22 cellular contexts compared by ENCODE assay signal in genomic region chr3:33209357-33209756, GRCh38. TPM values are rescaled to one million over a fixed set of nuclear protein-coding genes. Genes with fewer than 3 reads are reported as not detected.
DNase-seq lines count a peak whose midpoint lies in the region; ATAC-seq, FAIRE-seq and TF ChIP-seq lines count a peak whose summit lies in the region.
"Had no signal": no experiment of that assay in that cellular context is flagged by ENCODE, and none has a peak within 500 bp of the region (broad histone marks: within the 10 kb centered on the region; RNA-seq: fewer than 3 reads in every experiment).

No MANE protein-coding gene starts in this region.

- no peak overlapping the region for H3K27ac Mint-ChIP-seq in CD4-positive, alpha-beta T cell
- no peak overlapping the region for H3K27ac Mint-ChIP-seq in WTC11
- H3K27ac Mint-ChIP-seq in stimulated activated naive B cell treated with anti-CD40 and anti-IgM and Interleukin-4, amounts not matched to agents 10 μg/mL and 1 μg/mL and 100 μg/mL, for 72 hours, result peak overlapping the region; percentile 25
- H3K27ac Mint-ChIP-seq: CD14-positive monocyte; CD4-positive, alpha-beta memory T cell; H9 had no signal

- no peak for TF ChIP-seq RAD21 in A549 (conservative IDR thresholded peaks at IDR 0.05 in 1 of 2, IDR thresholded peaks at IDR 0.05 in 1 of 2)

- no peak for TF ChIP-seq POLR2A in A549 (IDR thresholded peaks at IDR 0.05; ENCODE audit: low read length)

- TF ChIP-seq CTCF in A549 (IDR thresholded peaks at IDR 0.05) (no peak), WTC11 (IDR thresholded peaks at IDR 0.05) (no peak)
- peak; percentile 13 for TF ChIP-seq CTCF in CD4-positive, alpha-beta T cell (IDR thresholded peaks at IDR 0.05)

- no peaks in the 10 kb centered on the region for H3K4me1 Mint-ChIP-seq in CD4-positive, alpha-beta T cell (ENCODE audit: low read depth)
- no peaks in the 10 kb centered on the region for H3K4me1 Mint-ChIP-seq in WTC11
- H3K4me1 Mint-ChIP-seq in stimulated activated naive B cell treated with anti-CD40 and anti-IgM and Interleukin-4, amounts not matched to agents 10 μg/mL and 1 μg/mL and 100 μg/mL, for 72 hours, result no peaks in the 10 kb centered on the region
- H3K4me1 Mint-ChIP-seq: CD4-positive, alpha-beta memory T cell; H9 had no signal

- POLR2A ChIA-PET in A549 (lab: Yijun Ruan, JAX) (no interaction called here), WTC11 (lab: Charles Lee) (no interaction called here)
- POLR2A ChIA-PET in CD4-positive, alpha-beta T cell (lab: Charles Lee), result no interaction called here

- no peak overlapping the region for H3K4me2 ChIP-seq in A549
- H3K4me2 ChIP-seq: BLaER1 treated with 17β-estradiol and CSF1 and Interleukin-3, amounts not matched to agents 10 nM and 100 nM had no signal

- H3K36me3 Mint-ChIP-seq in CD4-positive, alpha-beta T cell (ENCODE audit: low read depth), result no peaks in the 10 kb centered on the region
- H3K36me3 Mint-ChIP-seq in WTC11, result peaks cover 10% of the 10 kb centered on the region
- peaks cover 4 to 10% of the 10 kb centered on the region in 2 donors for H3K36me3 Mint-ChIP-seq in stimulated activated naive B cell treated with anti-CD40 and anti-IgM and Interleukin-4, amounts not matched to agents 10 μg/mL and 1 μg/mL and 100 μg/mL, for 72 hours
- H3K36me3 Mint-ChIP-seq: CD14-positive monocyte had no signal

- no peak for TF ChIP-seq EP300 in A549 (IDR thresholded peaks at IDR 0.05)

- no peak for FAIRE-seq in A549 (lab: Jason Lieb, UNC)
- FAIRE-seq: G401.6, GM12892, GM19239 had no signal

- ATAC-seq in A549 (no peak), WTC11 (no peak), right cardiac atrium (no peak), GM18519 (IDR thresholded peaks at IDR 0.05; ENCODE audit: low FRiP score, unreplicated experiment) (no peak)
- ATAC-seq in CD4-positive, alpha-beta T cell (ENCODE audit: poor library complexity), result no peak
- ATAC-seq in stimulated activated naive B cell treated with anti-CD40 and anti-IgM and Interleukin-4, amounts not matched to agents 10 μg/mL and 1 μg/mL and 100 μg/mL, for 72 hours (replicated peaks), result no peak
- ATAC-seq: HCT116 had no signal

- H3K27me3 Mint-ChIP-seq in CD4-positive, alpha-beta T cell, result peaks cover 49% of the 10 kb centered on the region
- H3K27me3 Mint-ChIP-seq in WTC11 (ENCODE audit: low read depth), result peaks cover 3% of the 10 kb centered on the region; the same call in 1 of the 2 replicates
- H3K27me3 Mint-ChIP-seq in stimulated activated naive B cell treated with anti-CD40 and anti-IgM and Interleukin-4, amounts not matched to agents 10 μg/mL and 1 μg/mL and 100 μg/mL, for 72 hours, result peaks cover 12 to 16% of the 10 kb centered on the region in 2 donors

- H3K27ac ChIP-seq in A549, result no peak overlapping the region
- H3K27ac ChIP-seq in CD4-positive, alpha-beta T cell (ENCODE audit: low read depth, low read length), result no peak overlapping the region
- H3K27ac ChIP-seq in right cardiac atrium (ENCODE audit: low read length), result no peak overlapping the region
- H3K27ac ChIP-seq: BLaER1 treated with 17β-estradiol and CSF1 and Interleukin-3, amounts not matched to agents 10 nM and 100 nM; GM23248 had no signal

- H3K27me3 ChIP-seq in CD4-positive, alpha-beta T cell (ENCODE audit: control insufficient read depth, insufficient read depth, low read length), result peaks cover 20% of the 10 kb centered on the region
- no peaks in the 10 kb centered on the region for H3K27me3 ChIP-seq in right cardiac atrium (ENCODE audit: control insufficient read depth, insufficient read depth)
- H3K27me3 ChIP-seq: BE2C; BLaER1 treated with 17β-estradiol and CSF1 and Interleukin-3, amounts not matched to agents 10 nM and 100 nM had no signal

- no peak for DNase-seq in A549 (ENCODE audit: low read depth in 1 of 2, low spot score in 1 of 2)
- DNase-seq in CD4-positive, alpha-beta T cell, result no peak
- DNase-seq in WTC11 (ENCODE audit: low spot score), result no peak
- DNase-seq in stimulated activated naive B cell treated with anti-CD40 and anti-IgM and Interleukin-4, amounts not matched to agents 10 μg/mL and 1 μg/mL and 100 μg/mL, for 72 hours, result no peak
- no peak for DNase-seq in NCI-H1092 treated with DMSO at 0.1 percent for 48 hours (lab: John Stamatoyannopoulos, UW)
- DNase-seq in right cardiac atrium, result no peak
- DNase-seq: 8988T; BE2C; Calu3; CD4-positive, alpha-beta memory T cell; COR-L47; DND-41; GM23248; H9 had no signal

- H3K4me1 ChIP-seq in A549 (peaks cover 12% of the 10 kb centered on the region), right cardiac atrium (ENCODE audit: control insufficient read depth, insufficient read depth, low read length) (no peaks in the 10 kb centered on the region)
- H3K4me1 ChIP-seq: BE2C had no signal

- peaks cover 10% of the 10 kb centered on the region for H3K9me3 Mint-ChIP-seq in CD4-positive, alpha-beta T cell
- peaks cover 19% of the 10 kb centered on the region for H3K9me3 Mint-ChIP-seq in WTC11
- peaks cover 9 to 12% of the 10 kb centered on the region in 2 donors for H3K9me3 Mint-ChIP-seq in stimulated activated naive B cell treated with anti-CD40 and anti-IgM and Interleukin-4, amounts not matched to agents 10 μg/mL and 1 μg/mL and 100 μg/mL, for 72 hours

- H3K9me3 ChIP-seq in A549, result peaks cover 23% of the 10 kb centered on the region
- peaks cover 11% of the 10 kb centered on the region for H3K9me3 ChIP-seq in CD4-positive, alpha-beta T cell (ENCODE audit: control insufficient read depth, low read length)
- no peaks in the 10 kb centered on the region for H3K9me3 ChIP-seq in right cardiac atrium (ENCODE audit: control insufficient read depth, low read length)
- H3K9me3 ChIP-seq: BE2C had no signal

- no peak overlapping the region for H3K4me3 Mint-ChIP-seq in CD4-positive, alpha-beta T cell
- H3K4me3 Mint-ChIP-seq in WTC11, result no peak overlapping the region
- no peak overlapping the region for H3K4me3 Mint-ChIP-seq in stimulated activated naive B cell treated with anti-CD40 and anti-IgM and Interleukin-4, amounts not matched to agents 10 μg/mL and 1 μg/mL and 100 μg/mL, for 72 hours
- H3K4me3 Mint-ChIP-seq: CD14-positive monocyte; CD4-positive, alpha-beta memory T cell; H9 had no signal

- CTCF ChIA-PET in A549 (lab: Yijun Ruan, JAX), result interaction anchor here (1.0 kb wide), 1 partner anchor 78 kb away, joined by 3 read pairs; no protein-coding TSS in a partner anchor
- CTCF ChIA-PET in CD4-positive, alpha-beta T cell (lab: Charles Lee), result no interaction called here
- CTCF ChIA-PET in WTC11 (lab: Charles Lee), result no interaction called here

- H3K4me3 ChIP-seq in A549 (no peak overlapping the region), right cardiac atrium (ENCODE audit: low read length) (no peak overlapping the region)
- H3K4me3 ChIP-seq: BLaER1 treated with 17β-estradiol and CSF1 and Interleukin-3, amounts not matched to agents 10 nM and 100 nM; GM23248 had no signal

- intact Hi-C loops in CD4-positive, alpha-beta T cell (cut with DNase I, micrococcal nuclease), result no loop called here
- intact Hi-C loops in right cardiac atrium (cut with DNase I), result no loop called here

TF ChIP-seq in A549, 52 proteins besides CTCF, POLR2A, EP300 and RAD21 (continues in another document):
- no peak for TF ChIP-seq POLR2AphosphoS2 (conservative IDR thresholded peaks at IDR 0.05; ENCODE audit: low read length)
- no peak for TF ChIP-seq RCOR1 (IDR thresholded peaks at IDR 0.05; ENCODE audit: low read depth, low read length)
- TF ChIP-seq BHLHE40 (IDR thresholded peaks at IDR 0.05; ENCODE audit: low read depth, low read length), result no peak
- TF ChIP-seq BCL3 (IDR thresholded peaks at IDR 0.05), result no peak
- no peak for TF ChIP-seq NPAS2 (CRISPR knock-in tag; IDR thresholded peaks at IDR 0.05; ENCODE audit: borderline replicate concordance)

TF ChIP-seq in WTC11, 78 proteins besides CTCF, POLR2A, EP300 and RAD21:
- 0 out of 2 replicates have a peak, but pooled peaks have one; percentile 21 for TF ChIP-seq GTF2I (CRISPR knock-in tag; conservative IDR thresholded peaks at IDR 0.05)
- TF ChIP-seq ZNF317 (CRISPR knock-in tag; IDR thresholded peaks at IDR 0.05; ENCODE audit: borderline replicate concordance, low read depth), result no peak

RNA-seq across cellular contexts. Expression of gene SUSD5, which starts 9.3 kb away (rescaled TPM):
- polyA plus RNA-seq in A549 (2011; rRNA removed), result 0.63 and 0.71 TPM in 2 replicates
- 0.32 and 0.40 TPM in 2 replicates for polyA plus RNA-seq in A549 (2012; cell fraction: cytosol; rRNA removed)
- 0.52 and 0.58 TPM in 2 replicates for polyA plus RNA-seq in A549 (2012; cell fraction: nucleus; rRNA removed)
- 1.7 to 2.0 TPM (median 2.0 TPM) in 3 replicates for polyA plus RNA-seq in A549 (2017; fragmentation: RNase III; extraction: RNeasy Plus Mini Kit Qiagen cat#74134 plus additional on column Dnase treatment)
- polyA minus RNA-seq in A549 (2011; rRNA and poly(A)+ RNA removed), result 0.41 and 0.54 TPM in 2 replicates
- total RNA-seq in CD4-positive, alpha-beta T cell, result not detected
- 1.2 to 1.6 TPM (median 1.5 TPM) in 3 replicates for total RNA-seq in WTC11 (2021)
- 1 to 10 TPM in 2 of 4 donors, under 1 TPM in 2; 0.53 to 10.0 (median 1.1) TPM for total RNA-seq in right cardiac atrium
- polyA plus RNA-seq in right cardiac atrium, result 1.3 TPM
- total RNA-seq: CD4-positive, alpha-beta memory T cell; H4 had no signal
- polyA plus RNA-seq: CD14-positive monocyte had no signal
